22 cellular contexts compared by ENCODE assay signal in genomic region chr11:35825386-35825785, GRCh38.
"Had no signal": no experiment of that assay in that cellular context is flagged by ENCODE, and none has a peak within 500 bp of the region (broad histone marks: within the 10 kb centered on the region; RNA-seq: fewer than 3 reads in every experiment).

No MANE protein-coding gene starts in this region.

- DNase-seq: dermis blood vessel endothelial cell; effector memory CD4-positive, alpha-beta T cell; foreskin keratinocyte; heart left ventricle; left colon; left ventricle myocardium inferior; lower lobe of right lung; naive thymus-derived CD8-positive, alpha-beta T cell; nephron progenitor cell; nucleus accumbens; ovary; posterior cingulate gyrus; psoas muscle; right cardiac atrium; sigmoid colon; stimulated activated CD4-positive, alpha-beta T cell treated with anti-CD3 and anti-CD28 coated beads, Interleukin-2, amount 100 ng/mL, for 24 hours; stimulated activated CD4-positive, alpha-beta T cell treated with anti-CD3 and anti-CD28 coated beads, Interleukin-4, amount 100 ng/mL, for 24 hours; stimulated activated naive CD4-positive, alpha-beta T cell treated with Interleukin-2 at 50 U/mL for 16 hours; stomach; tibial artery had no signal

- ATAC-seq: foreskin keratinocyte; gastroesophageal sphincter; left colon; lower lobe of right lung; naive thymus-derived CD8-positive, alpha-beta T cell; psoas muscle; right cardiac atrium; stimulated activated effector memory CD8-positive, alpha-beta T cell treated with anti-CD3 and anti-CD28 coated beads, Interleukin-12 subunit alpha, Interleukin-12 subunit beta, amount 100 ng/mL, for 72 hours had no signal
